Comparison of ENCODE assay signal across 14 cellular contexts in genomic region chr3:185702564-185703225, GRCh38.
DNase-seq lines count a peak whose midpoint lies in the region; FAIRE-seq and TF ChIP-seq lines count a peak whose summit lies in the region.
"Had no signal": no experiment of that assay in that cellular context is flagged by ENCODE, and none has a peak within 500 bp of the region (broad histone marks: within the 10 kb centered on the region; RNA-seq: fewer than 3 reads in every experiment).

No MANE protein-coding gene starts in this region.

- no peak for TF ChIP-seq POLR2A in GM12891 (IDR thresholded peaks at IDR 0.05; ENCODE audit: low read depth, low read length)

- H3K4me3 ChIP-seq in colonic mucosa (no peak overlapping the region), mucosa of stomach (ENCODE audit: low read length) (peak overlapping the region; percentile 37)
- H3K4me3 ChIP-seq: tibial artery had no signal

- H3K4me1 ChIP-seq in colonic mucosa (no peaks in the 10 kb centered on the region), mucosa of stomach (ENCODE audit: control insufficient read depth, insufficient read depth, low read length) (peaks cover 20% of the 10 kb centered on the region)
- H3K4me1 ChIP-seq: tibial artery had no signal

- H3K27ac ChIP-seq in colonic mucosa, result peak overlapping the region; percentile 60
- H3K27ac ChIP-seq: HL-60, tibial artery had no signal

- peak; percentile 24 for DNase-seq in Daoy (ENCODE audit: low read depth)
- peak; percentile 34 for DNase-seq in KBM-7
- no peak for DNase-seq in colonic mucosa
- no peak for DNase-seq in putamen (ENCODE audit: low spot score)
- DNase-seq in NCI-H187 treated with DMSO at 0.1 percent for 48 hours (lab: John Stamatoyannopoulos, UW), result no peak
- DNase-seq in GM12891 (ENCODE audit: insufficient read length, low spot score), result no peak
- no peak for DNase-seq in HTR-8/SVneo (ENCODE audit: insufficient read length, low spot score)
- DNase-seq: activated effector memory CD4-positive, alpha-beta T cell treated with Interleukin-2 at 50 U/mL for 16 hours; foreskin fibroblast; NCI-H2029 treated with DMSO at 0.1 percent for 48 hours; tibial artery had no signal

- H3K36me3 ChIP-seq in colonic mucosa (no peaks in the 10 kb centered on the region), mucosa of stomach (ENCODE audit: control insufficient read depth, insufficient read depth, low read length) (no peaks in the 10 kb centered on the region)
- H3K36me3 ChIP-seq: tibial artery had no signal

- intact Hi-C loops in colonic mucosa (cut with DNase I), result no loop called here

- H3K27me3 ChIP-seq in colonic mucosa (no peaks in the 10 kb centered on the region), mucosa of stomach (ENCODE audit: control insufficient read depth, insufficient read depth, low read length) (no peaks in the 10 kb centered on the region)

- H3K9me3 ChIP-seq in colonic mucosa (no peaks in the 10 kb centered on the region), mucosa of stomach (ENCODE audit: control insufficient read depth, low read length) (no peaks in the 10 kb centered on the region)
- H3K9me3 ChIP-seq: tibial artery had no signal

- no peak overlapping the region for H3K9ac ChIP-seq in colonic mucosa (ENCODE audit: low read depth in 2 of 2, low read length in 2 of 2)
- peak overlapping the region; percentile 49 for H3K9ac ChIP-seq in mucosa of stomach (ENCODE audit: low read length)

- no peak for FAIRE-seq in GM12891 (lab: Jason Lieb, UNC)
- FAIRE-seq in HTR-8/SVneo (lab: Jason Lieb, UNC), result no peak
- FAIRE-seq: D721Med had no signal

- TF ChIP-seq CTCF in colonic mucosa (IDR thresholded peaks at IDR 0.05), result no peak

- in situ Hi-C loops in KBM-7 (cut with MboI; ENCODE audit: low pct_unique_long_range_greater_than_20kb, low sequenced_read_pairs), result no loop called here

TF ChIP-seq in GM12891, 5 proteins besides CTCF, POLR2A, EP300 and RAD21:
- TF ChIP-seq SPI1 (IDR thresholded peaks at IDR 0.05; ENCODE audit: low read depth, low read length) (no peak), TAF1 (IDR thresholded peaks at IDR 0.05; ENCODE audit: low read depth, low read length) (no peak), PAX5 (IDR thresholded peaks at IDR 0.05; ENCODE audit: insufficient read depth, low read length, severe bottlenecking) (no peak), POLR2AphosphoS5 (IDR thresholded peaks at IDR 0.05; ENCODE audit: low read depth, low read length) (no peak), POU2F2 (IDR thresholded peaks at IDR 0.05; ENCODE audit: low read depth, low read length) (no peak)

Comparison
In these comparisons a context has a peak if more than half of its experiments do, and no peak if none do; other contexts are left out.
1. DNase-seq: peak in Daoy (single experiment) and KBM-7 (single experiment); none in colonic mucosa (single experiment), putamen (single experiment), NCI-H187 treated with DMSO at 0.1 percent for 48 hours (single experiment), GM12891 (single experiment) and HTR-8/SVneo (single experiment).